ENCODE assay signal across 8 cellular contexts in genomic region chr20:3471397-3472021, GRCh38. TPM values are rescaled to one million over a fixed set of nuclear protein-coding genes. Genes with fewer than 3 reads are reported as not detected.
A peak's percentile ranks its signal among the peaks of the same experiment; 100 is the strongest.
DNase-seq lines count a peak whose midpoint lies in the region; ATAC-seq and TF ChIP-seq lines count a peak whose summit lies in the region.

No MANE protein-coding gene starts in this region.

- no peaks in the 10 kb centered on the region for H4K20me1 ChIP-seq in MM.1S (ENCODE audit: insufficient read depth, low read length)

- DNase-seq in activated naive CD4-positive, alpha-beta T cell treated with anti-CD3 and anti-CD28 coated beads, Interleukin-2, amount 10 ng/mL, durations not matched to agents 7 days and 5 days: peak; percentile 23
- no peak for DNase-seq in activated naive CD4-positive, alpha-beta T cell (lab: John Stamatoyannopoulos, UW)
- DNase-seq in MM.1S (no peak), amygdala (lab: John Stamatoyannopoulos, UW) (no peak)
- no peak for DNase-seq in natural killer cell treated with Interleukin-12 subunit alpha and Interleukin-12 subunit beta and Interleukin-15 and Interleukin-18, amount 100 ng/mL, for 72 hours (ENCODE audit: low spot score)

- H3F3A ChIP-seq in MM.1S (ENCODE audit: insufficient read depth, low read length): no peaks in the 10 kb centered on the region

- H3K9ac ChIP-seq in MM.1S (ENCODE audit: low read length): peak overlapping the region; percentile 65

- CTCF ChIA-PET in activated naive CD4-positive, alpha-beta T cell treated with anti-CD3 and anti-CD28 coated beads, Interleukin-2, amount 10 ng/mL, durations not matched to agents 7 days and 5 days (lab: Charles Lee): no interaction called here

- no peaks in the 10 kb centered on the region for H3K36me3 ChIP-seq in MM.1S (replicated peaks; ENCODE audit: insufficient read depth, low read length)
- H3K36me3 ChIP-seq in ectodermal cell (ENCODE audit: control insufficient read depth, insufficient read depth, low read length): no peaks in the 10 kb centered on the region

- H3K9me3 Mint-ChIP-seq in activated naive CD4-positive, alpha-beta T cell treated with anti-CD3 and anti-CD28 coated beads, Interleukin-2, amount 10 ng/mL, durations not matched to agents 7 days and 5 days: no peaks in the 10 kb centered on the region
- H3K9me3 Mint-ChIP-seq in natural killer cell treated with Interleukin-12 subunit alpha and Interleukin-12 subunit beta and Interleukin-15 and Interleukin-18, amount 100 ng/mL, for 72 hours: no peaks in the 10 kb centered on the region

- ATAC-seq in natural killer cell treated with Interleukin-12 subunit alpha and Interleukin-12 subunit beta and Interleukin-15 and Interleukin-18, amount 100 ng/mL, for 72 hours: no peak
- ATAC-seq in HG03460 (IDR thresholded peaks at IDR 0.05; ENCODE audit: unreplicated experiment) (no peak), GM21786 (IDR thresholded peaks at IDR 0.05; ENCODE audit: unreplicated experiment) (no peak)

- H3K4me2 ChIP-seq in MM.1S (ENCODE audit: low read depth, low read length): peak overlapping the region; percentile 93

- H3K4me3 Mint-ChIP-seq in activated naive CD4-positive, alpha-beta T cell treated with anti-CD3 and anti-CD28 coated beads, Interleukin-2, amount 10 ng/mL, durations not matched to agents 7 days and 5 days: peak overlapping the region; percentile 92
- H3K4me3 Mint-ChIP-seq in natural killer cell treated with Interleukin-12 subunit alpha and Interleukin-12 subunit beta and Interleukin-15 and Interleukin-18, amount 100 ng/mL, for 72 hours: peak overlapping the region; percentile 92

- no peaks in the 10 kb centered on the region for H3K36me3 Mint-ChIP-seq in activated naive CD4-positive, alpha-beta T cell treated with anti-CD3 and anti-CD28 coated beads, Interleukin-2, amount 10 ng/mL, durations not matched to agents 7 days and 5 days
- H3K36me3 Mint-ChIP-seq in natural killer cell treated with Interleukin-12 subunit alpha and Interleukin-12 subunit beta and Interleukin-15 and Interleukin-18, amount 100 ng/mL, for 72 hours: no peaks in the 10 kb centered on the region

- H3K27ac ChIP-seq in MM.1S (ENCODE audit: low read length) (no peak overlapping the region), ectodermal cell (ENCODE audit: insufficient read depth, low read depth, low read length, poor library complexity, severe bottlenecking) (no peak overlapping the region)

- 3% methylated on average over 30 of the region's 30 CpGs for WGBS in ectodermal cell, 2 experiments

- H3K4me1 ChIP-seq in MM.1S (ENCODE audit: low read length): peaks cover 11% of the 10 kb centered on the region
- H3K4me1 ChIP-seq in ectodermal cell (ENCODE audit: control insufficient read depth, insufficient read depth, low read length): peaks cover 8% of the 10 kb centered on the region

- H3K79me2 ChIP-seq in MM.1S (ENCODE audit: low read length): peaks cover 34% of the 10 kb centered on the region

- no peak for TF ChIP-seq CTCF in MM.1S (IDR thresholded peaks at IDR 0.05; ENCODE audit: low read length)

- H3K4me1 Mint-ChIP-seq in activated naive CD4-positive, alpha-beta T cell treated with anti-CD3 and anti-CD28 coated beads, Interleukin-2, amount 10 ng/mL, durations not matched to agents 7 days and 5 days: peaks cover 30% of the 10 kb centered on the region
- H3K4me1 Mint-ChIP-seq in natural killer cell treated with Interleukin-12 subunit alpha and Interleukin-12 subunit beta and Interleukin-15 and Interleukin-18, amount 100 ng/mL, for 72 hours (ENCODE audit: low read depth in 2 of 2): peaks cover 28 to 30% of the 10 kb centered on the region in 2 donors

- H3K27me3 ChIP-seq in MM.1S (replicated peaks; ENCODE audit: insufficient read depth, low read length): no peaks in the 10 kb centered on the region
- peaks cover 24% of the 10 kb centered on the region for H3K27me3 ChIP-seq in ectodermal cell (ENCODE audit: control insufficient read depth, insufficient read depth, low read length, poor library complexity, severe bottlenecking)

- H3K4me3 ChIP-seq in MM.1S (ENCODE audit: low read length): peak overlapping the region; percentile 96
- H3K4me3 ChIP-seq in ectodermal cell (ENCODE audit: insufficient read depth, low read depth, low read length): peak overlapping the region; percentile 75

- no peaks in the 10 kb centered on the region for H3K9me3 ChIP-seq in MM.1S (replicated peaks; ENCODE audit: insufficient read depth, low read length)
- H3K9me3 ChIP-seq in ectodermal cell (ENCODE audit: control insufficient read depth, low read length): no peaks in the 10 kb centered on the region

- H3K27me3 Mint-ChIP-seq in activated naive CD4-positive, alpha-beta T cell treated with anti-CD3 and anti-CD28 coated beads, Interleukin-2, amount 10 ng/mL, durations not matched to agents 7 days and 5 days: peaks cover 26% of the 10 kb centered on the region
- peaks cover 4 to 5% of the 10 kb centered on the region in 2 donors for H3K27me3 Mint-ChIP-seq in natural killer cell treated with Interleukin-12 subunit alpha and Interleukin-12 subunit beta and Interleukin-15 and Interleukin-18, amount 100 ng/mL, for 72 hours

- H3K9me2 ChIP-seq in MM.1S (replicated peaks; ENCODE audit: insufficient read depth, low read length): no peaks in the 10 kb centered on the region

- H3K27ac Mint-ChIP-seq in activated naive CD4-positive, alpha-beta T cell treated with anti-CD3 and anti-CD28 coated beads, Interleukin-2, amount 10 ng/mL, durations not matched to agents 7 days and 5 days: peak overlapping the region; percentile 15
- H3K27ac Mint-ChIP-seq in natural killer cell treated with Interleukin-12 subunit alpha and Interleukin-12 subunit beta and Interleukin-15 and Interleukin-18, amount 100 ng/mL, for 72 hours: peak overlapping the region; percentile 67 to 87

- H2AFZ ChIP-seq in MM.1S (ENCODE audit: low read length): peak overlapping the region; percentile 97

RNA-seq across cellular contexts. Expression of gene ATRN, which starts 0.7 kb away (rescaled TPM):
- 21.9 TPM for polyA plus RNA-seq in ectodermal cell (2013, experiment 1 of 4)
- polyA plus RNA-seq in ectodermal cell (2013, experiment 2 of 4): 25.1 TPM
- polyA plus RNA-seq in ectodermal cell (2013, experiment 3 of 4): 18.0 TPM
- polyA plus RNA-seq in ectodermal cell (2013, experiment 4 of 4): 20.7 TPM
- 10 to 100 TPM; 15.7 to 16.5 TPM for total RNA-seq in natural killer cell treated with Interleukin-12 subunit alpha and Interleukin-12 subunit beta and Interleukin-15 and Interleukin-18, amount 100 ng/mL, for 72 hours
